1 cellular context compared by ENCODE assay signal in the genomic region with DNA sequence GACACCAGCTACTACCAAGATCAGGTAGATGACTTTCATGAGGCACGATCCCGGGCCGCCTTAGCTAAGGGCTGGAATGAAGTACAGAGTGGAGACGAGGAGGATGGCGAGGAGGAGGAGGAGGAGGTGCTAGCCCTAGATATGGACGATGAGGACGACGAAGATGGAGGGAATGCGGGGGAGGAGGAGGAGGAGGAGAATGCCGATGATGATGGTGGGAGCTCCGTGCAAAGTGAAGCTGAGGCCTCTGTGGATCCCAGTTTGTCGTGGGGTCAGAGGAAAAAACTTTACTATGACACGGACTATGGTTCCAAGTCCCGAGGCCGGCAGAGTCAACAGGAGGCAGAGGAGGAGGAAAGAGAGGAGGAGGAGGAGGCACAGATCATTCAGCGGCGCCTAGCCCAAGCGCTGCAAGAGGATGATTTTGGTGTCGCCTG.
TF ChIP-seq lines count a peak whose summit lies in the region.

No MANE protein-coding gene starts in this region.

TF ChIP-seq in HepG2, 621 proteins besides CTCF, POLR2A, EP300 and RAD21:
- TF ChIP-seq KLF12 (CRISPR knock-in tag; IDR thresholded peaks at IDR 0.05; ENCODE audit: borderline replicate concordance) (no peak), SRSF1 (optimal IDR thresholded peaks at IDR 0.05; ENCODE audit: low read depth, low read length) (peak; percentile 7), SIN3A (IDR thresholded peaks at IDR 0.05; ENCODE audit: borderline replicate concordance, low read depth, low read length) (0 out of 2 replicates have a peak, but pooled peaks have one; percentile 27), ZSCAN22 (CRISPR knock-in tag; IDR thresholded peaks at IDR 0.05) (0 out of 2 replicates have a peak, but pooled peaks have one; percentile 7), FLYWCH1 (CRISPR knock-in tag; IDR thresholded peaks at IDR 0.05) (no peak), TIGD3 (CRISPR knock-in tag; IDR thresholded peaks at IDR 0.05; ENCODE audit: borderline replicate concordance) (no peak), KDM5A (IDR thresholded peaks at IDR 0.05; ENCODE audit: borderline replicate concordance, low read length) (peak; percentile 5; the same call in 1 of the 2 replicates), ZNF263 (CRISPR knock-in tag; IDR thresholded peaks at IDR 0.05) (peak; percentile 83), EEA1 (CRISPR knock-in tag; IDR thresholded peaks at IDR 0.05; ENCODE audit: borderline replicate concordance) (0 out of 2 replicates have a peak, but pooled peaks have one; percentile 19), MIER2 (CRISPR knock-in tag; IDR thresholded peaks at IDR 0.05) (no peak), ZFP41 (CRISPR knock-in tag; IDR thresholded peaks at IDR 0.05; ENCODE audit: borderline replicate concordance) (0 out of 2 replicates have a peak, but pooled peaks have one; percentile 11), ZNF280B (CRISPR knock-in tag; IDR thresholded peaks at IDR 0.05; ENCODE audit: borderline replicate concordance) (peak; percentile 9; the same call in 1 of the 2 replicates)
- TF ChIP-seq, protein P1, sequence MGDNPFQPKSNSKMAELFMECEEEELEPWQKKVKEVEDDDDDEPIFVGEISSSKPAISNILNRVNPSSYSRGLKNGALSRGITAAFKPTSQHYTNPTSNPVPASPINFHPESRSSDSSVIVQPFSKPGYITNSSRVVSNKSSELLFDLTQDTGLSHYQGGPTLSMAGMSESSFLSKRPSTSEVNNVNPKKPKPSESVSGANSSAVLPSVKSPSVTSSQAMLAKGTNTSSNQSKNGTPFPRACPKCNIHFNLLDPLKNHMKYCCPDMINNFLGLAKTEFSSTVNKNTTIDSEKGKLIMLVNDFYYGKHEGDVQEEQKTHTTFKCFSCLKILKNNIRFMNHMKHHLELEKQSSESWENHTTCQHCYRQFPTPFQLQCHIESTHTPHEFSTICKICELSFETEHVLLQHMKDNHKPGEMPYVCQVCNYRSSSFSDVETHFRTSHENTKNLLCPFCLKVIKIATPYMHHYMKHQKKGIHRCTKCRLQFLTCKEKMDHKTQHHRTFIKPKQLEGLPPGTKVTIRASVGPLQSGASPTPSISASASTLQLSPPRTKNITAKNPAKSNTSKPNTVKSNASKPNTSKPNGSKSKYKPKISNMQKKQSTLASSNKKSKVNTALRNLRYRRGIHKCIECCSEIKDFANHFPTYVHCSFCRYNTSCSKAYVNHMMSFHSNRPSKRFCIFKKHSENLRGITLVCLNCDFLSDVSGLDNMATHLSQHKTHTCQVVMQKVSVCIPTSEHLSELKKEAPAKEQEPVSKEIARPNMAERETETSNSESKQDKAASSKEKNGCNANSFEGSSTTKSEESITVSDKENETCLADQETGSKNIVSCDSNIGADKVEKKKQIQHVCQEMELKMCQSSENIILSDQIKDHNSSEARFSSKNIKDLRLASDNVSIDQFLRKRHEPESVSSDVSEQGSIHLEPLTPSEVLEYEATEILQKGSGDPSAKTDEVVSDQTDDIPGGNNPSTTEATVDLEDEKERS (CRISPR knock-in tag; IDR thresholded peaks at IDR 0.05), result 0 out of 2 replicates have a peak, but pooled peaks have one; percentile 1
- TF ChIP-seq, protein P2, sequence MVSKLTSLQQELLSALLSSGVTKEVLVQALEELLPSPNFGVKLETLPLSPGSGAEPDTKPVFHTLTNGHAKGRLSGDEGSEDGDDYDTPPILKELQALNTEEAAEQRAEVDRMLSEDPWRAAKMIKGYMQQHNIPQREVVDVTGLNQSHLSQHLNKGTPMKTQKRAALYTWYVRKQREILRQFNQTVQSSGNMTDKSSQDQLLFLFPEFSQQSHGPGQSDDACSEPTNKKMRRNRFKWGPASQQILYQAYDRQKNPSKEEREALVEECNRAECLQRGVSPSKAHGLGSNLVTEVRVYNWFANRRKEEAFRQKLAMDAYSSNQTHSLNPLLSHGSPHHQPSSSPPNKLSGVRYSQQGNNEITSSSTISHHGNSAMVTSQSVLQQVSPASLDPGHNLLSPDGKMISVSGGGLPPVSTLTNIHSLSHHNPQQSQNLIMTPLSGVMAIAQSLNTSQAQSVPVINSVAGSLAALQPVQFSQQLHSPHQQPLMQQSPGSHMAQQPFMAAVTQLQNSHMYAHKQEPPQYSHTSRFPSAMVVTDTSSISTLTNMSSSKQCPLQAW (CRISPR knock-in tag; IDR thresholded peaks at IDR 0.05), result no peak
